9 cellular contexts compared by ENCODE assay signal in genomic region chr11:19660076-19660475, GRCh38. TPM values are rescaled to one million over a fixed set of nuclear protein-coding genes. Genes with fewer than 3 reads are reported as not detected.
DNase-seq lines count a peak whose midpoint lies in the region; ATAC-seq and TF ChIP-seq lines count a peak whose summit lies in the region.
"Had no signal": no experiment of that assay in that cellular context is flagged by ENCODE, and none has a peak within 500 bp of the region (broad histone marks: within the 10 kb centered on the region; RNA-seq: fewer than 3 reads in every experiment).

No MANE protein-coding gene starts in this region.

- H3K9me3 Mint-ChIP-seq in activated T-helper 17 cell treated with anti-CD3 and anti-CD28 coated beads, Interleukin-2, amount 50 U/mL, for 72 hours: no peaks in the 10 kb centered on the region

- no peak overlapping the region for H3K23ac ChIP-seq in mesenchymal stem cell (ENCODE audit: low read length in 2 of 2)

- H2AFZ ChIP-seq in mesenchymal stem cell (ENCODE audit: low read depth, low read length): no peak overlapping the region

- no peaks in the 10 kb centered on the region for H3K27me3 ChIP-seq in mesenchymal stem cell (ENCODE audit: control insufficient read depth in 1 of 2, insufficient read depth in 1 of 2, low read length in 2 of 2)

- no peak overlapping the region for H3K9ac ChIP-seq in mesenchymal stem cell (ENCODE audit: low read length)
- H3K9ac ChIP-seq: KMS-11 had no signal

- H4K91ac ChIP-seq in mesenchymal stem cell (ENCODE audit: low read length): no peak overlapping the region

- H3K14ac ChIP-seq in mesenchymal stem cell (ENCODE audit: low read length in 2 of 2): no peak overlapping the region

- DNase-seq in GM10266 (ENCODE audit: extremely low spot score): peak; percentile 64
- DNase-seq in mesenchymal stem cell: peak; percentile 70
- no peak for DNase-seq in AG20443 (ENCODE audit: low spot score)
- no peak for DNase-seq in NCI-H1436 (lab: John Stamatoyannopoulos, UW)
- DNase-seq in Ammon's horn (ENCODE audit: low spot score): no peak

- H3K4me3 ChIP-seq in mesenchymal stem cell (ENCODE audit: insufficient read depth in 1 of 2, low read depth in 1 of 2, low read length in 2 of 2): no peak overlapping the region

- H3K4me1 Mint-ChIP-seq in activated T-helper 17 cell treated with anti-CD3 and anti-CD28 coated beads, Interleukin-2, amount 50 U/mL, for 72 hours: no peaks in the 10 kb centered on the region

- H3K36me3 ChIP-seq in mesenchymal stem cell (ENCODE audit: control insufficient read depth in 1 of 2, insufficient read depth in 2 of 2, low read depth in 1 of 2, low read length in 2 of 2): no peaks in the 10 kb centered on the region

- no peak overlapping the region for H2AK5ac ChIP-seq in mesenchymal stem cell (ENCODE audit: low read length, severe bottlenecking)

- H3K4ac ChIP-seq in mesenchymal stem cell (ENCODE audit: low read depth in 1 of 2, low read length in 2 of 2): no peak overlapping the region

- ATAC-seq in GM19455 (IDR thresholded peaks at IDR 0.05; ENCODE audit: unreplicated experiment) (peak; percentile 100), HG03342 (IDR thresholded peaks at IDR 0.05; ENCODE audit: unreplicated experiment) (peak; percentile 99)
- peak; percentile 94 for ATAC-seq in activated T-helper 17 cell treated with anti-CD3 and anti-CD28 coated beads, Interleukin-2, amount 50 U/mL, for 72 hours (replicated peaks)

- TF ChIP-seq CTCF in GM10266 (IDR thresholded peaks at IDR 0.05; ENCODE audit: control insufficient read depth, insufficient read depth, low read depth, missing control alignments): no peak

- no peaks in the 10 kb centered on the region for H3K9me3 ChIP-seq in mesenchymal stem cell (ENCODE audit: control insufficient read depth, low read length)

- no peak overlapping the region for H3K27ac Mint-ChIP-seq in activated T-helper 17 cell treated with anti-CD3 and anti-CD28 coated beads, Interleukin-2, amount 50 U/mL, for 72 hours

- WGBS in mesenchymal stem cell: 42% methylated on average over 5 of the region's 5 CpGs

- no peak overlapping the region for H4K8ac ChIP-seq in mesenchymal stem cell (ENCODE audit: low read length)

- no peaks in the 10 kb centered on the region for H3K36me3 Mint-ChIP-seq in activated T-helper 17 cell treated with anti-CD3 and anti-CD28 coated beads, Interleukin-2, amount 50 U/mL, for 72 hours (ENCODE audit: low read depth)

- peaks cover 6% of the 10 kb centered on the region for H3K4me1 ChIP-seq in mesenchymal stem cell (ENCODE audit: control insufficient read depth, insufficient read depth, low read depth, low read length)

- H2BK15ac ChIP-seq in mesenchymal stem cell (ENCODE audit: low read depth, poor library complexity, severe bottlenecking): no peak overlapping the region

- H3K4me3 Mint-ChIP-seq in activated T-helper 17 cell treated with anti-CD3 and anti-CD28 coated beads, Interleukin-2, amount 50 U/mL, for 72 hours: no peak overlapping the region

- H2BK5ac ChIP-seq in mesenchymal stem cell (ENCODE audit: low read depth, low read length, poor library complexity, severe bottlenecking): no peak overlapping the region

- H3K4me2 ChIP-seq in mesenchymal stem cell (ENCODE audit: low read length, poor library complexity, severe bottlenecking): no peak overlapping the region
- H3K4me2 ChIP-seq: KMS-11 had no signal

- H3K27ac ChIP-seq in mesenchymal stem cell (ENCODE audit: low read length, poor library complexity, severe bottlenecking): no peak overlapping the region
- H3K27ac ChIP-seq: KMS-11 had no signal

- H2BK12ac ChIP-seq in mesenchymal stem cell (ENCODE audit: low read length in 2 of 2): no peak overlapping the region

- no peak overlapping the region for H3K18ac ChIP-seq in mesenchymal stem cell (ENCODE audit: low read depth in 1 of 2, low read length in 2 of 2)

- peaks cover 2% of the 10 kb centered on the region for H3K79me1 ChIP-seq in mesenchymal stem cell (replicated peaks; ENCODE audit: low read length, poor library complexity, severe bottlenecking)

- H3K27me3 Mint-ChIP-seq in activated T-helper 17 cell treated with anti-CD3 and anti-CD28 coated beads, Interleukin-2, amount 50 U/mL, for 72 hours: no peaks in the 10 kb centered on the region

- H2BK120ac ChIP-seq in mesenchymal stem cell (ENCODE audit: low read depth, low read length): no peak overlapping the region

RNA-seq across cellular contexts. Expression of gene NAV2, which starts 52.6 kb away (rescaled TPM):
- total RNA-seq in activated T-helper 17 cell treated with anti-CD3 and anti-CD28 coated beads, Interleukin-2, amount 50 U/mL, for 72 hours: under 1 TPM; 0.37 to 0.58 TPM
- polyA plus RNA-seq in mesenchymal stem cell (2013, experiment 1 of 2): 3.2 TPM
- polyA plus RNA-seq in mesenchymal stem cell (2013, experiment 2 of 2): 3.0 TPM

Comparison
In these comparisons a context has a peak if more than half of its experiments do, and no peak if none do; other contexts are left out.
1. DNase-seq: peak in GM10266 (single experiment) and mesenchymal stem cell (single experiment); none in AG20443 (single experiment), NCI-H1436 (single experiment) and Ammon's horn (single experiment).
2. Peak in every context shown above with its lines, with median percentiles within 50 percentile points of each other: ATAC-seq.